8 cellular contexts compared by ENCODE assay signal in the genomic region with DNA sequence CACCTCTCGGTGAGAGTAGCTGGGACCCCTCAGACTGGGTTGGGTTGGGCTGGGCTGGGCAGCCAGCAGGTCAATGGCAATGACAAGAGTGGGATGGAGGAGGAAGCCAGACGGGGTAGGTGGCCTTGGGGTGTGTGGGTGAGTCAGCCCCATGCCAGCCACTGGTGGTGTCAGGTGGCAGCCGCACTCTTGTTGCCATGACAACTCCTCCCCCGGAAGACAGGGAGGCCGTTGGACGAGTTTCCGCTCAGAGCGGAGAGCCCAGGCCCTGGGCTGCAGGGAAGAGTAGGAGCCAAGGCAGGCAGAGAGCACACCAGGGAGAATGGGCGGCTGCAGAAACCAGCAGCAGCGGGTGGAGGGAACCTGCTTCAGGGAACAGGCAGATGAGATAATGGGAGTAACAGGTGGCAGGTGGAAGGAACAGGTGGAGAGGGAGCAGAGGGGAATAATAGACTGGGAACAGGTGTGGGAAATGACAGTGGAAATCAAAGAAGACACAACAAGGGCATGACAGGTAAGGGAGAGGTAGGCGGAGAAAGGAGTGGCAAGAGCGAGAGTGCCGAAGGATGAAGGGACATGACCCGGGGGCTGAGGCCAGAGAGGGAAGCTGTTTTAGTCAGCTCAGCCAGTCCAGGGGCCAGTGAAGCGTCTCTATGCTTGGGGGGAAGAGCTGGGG. TPM values are rescaled to one million over a fixed set of nuclear protein-coding genes. Genes with fewer than 3 reads are reported as not detected.
DNase-seq lines count a peak whose midpoint lies in the region; ATAC-seq and TF ChIP-seq lines count a peak whose summit lies in the region.

No MANE protein-coding gene starts in this region.

- H3K36me3 ChIP-seq in A673 (ENCODE audit: insufficient read depth, low read length, poor library complexity, severe bottlenecking) = peaks cover 4% of the 10 kb centered on the region
- H3K36me3 ChIP-seq in neural progenitor cell = no peaks in the 10 kb centered on the region
- H3K36me3 ChIP-seq in tibial artery = no peaks in the 10 kb centered on the region

- H3K4me3 ChIP-seq in A673 (ENCODE audit: low read depth, low read length, poor library complexity, severe bottlenecking) (no peak overlapping the region), neural progenitor cell (no peak overlapping the region), tibial artery (no peak overlapping the region)

- peak overlapping the region; percentile 33 for H3K4me3 Mint-ChIP-seq in neural progenitor cell

- POLR2A ChIA-PET in A673 (lab: Charles Lee; ENCODE audit: low non-redundant PET) (no interaction called here), RWPE1 (lab: Yijun Ruan, JAX; ENCODE audit: low non-redundant PET) (interaction anchor here (0.5 kb wide), 1 partner anchor 15 kb away, joined by 3 read pairs; no protein-coding TSS in a partner anchor)

- H3K9me3 ChIP-seq in A673 (ENCODE audit: low read depth, low read length, poor library complexity, severe bottlenecking) = no peaks in the 10 kb centered on the region
- H3K9me3 ChIP-seq in neural progenitor cell (ENCODE audit: low read depth) = no peaks in the 10 kb centered on the region
- H3K9me3 ChIP-seq in tibial artery = no peaks in the 10 kb centered on the region

- no TSS peak for BruUV-seq in A673 (replicated peaks; lab: Mats Ljungman, UMichigan)

- H3K4me1 ChIP-seq in A673 (ENCODE audit: insufficient read depth, low read length, poor library complexity, severe bottlenecking) (peaks cover 4% of the 10 kb centered on the region), neural progenitor cell (peaks cover 27% of the 10 kb centered on the region), tibial artery (no peaks in the 10 kb centered on the region)

- no peak for TF ChIP-seq CTCF in A673 (conservative IDR thresholded peaks at IDR 0.05; ENCODE audit: low read depth, low read length)
- TF ChIP-seq CTCF in RWPE1 (conservative IDR thresholded peaks at IDR 0.05; ENCODE audit: low read depth) = no peak
- no peak for TF ChIP-seq CTCF in neural progenitor cell (IDR thresholded peaks at IDR 0.05)
- no peak for TF ChIP-seq CTCF in tibial artery (IDR thresholded peaks at IDR 0.05)

- DNase-seq in A673 (ENCODE audit: low spot score) (peak; percentile 66), HT1080 (ENCODE audit: low read depth) (peak; percentile 98), RWPE1 (ENCODE audit: low spot score) (peak; percentile 94), dermis microvascular lymphatic vessel endothelial cell (ENCODE audit: low read depth in 2 of 2) (peak; percentile 18 to 69), neural progenitor cell (ENCODE audit: low spot score) (peak; percentile 79), tibial artery (no peak), superior temporal gyrus (ENCODE audit: extremely low spot score) (no peak)

- H3K9me3 Mint-ChIP-seq in neural progenitor cell = no peaks in the 10 kb centered on the region

- H3K79me2 ChIP-seq in neural progenitor cell (ENCODE audit: low read depth) = peaks cover 18% of the 10 kb centered on the region

- H3K27ac ChIP-seq in A673 (ENCODE audit: low read depth, low read length, poor library complexity, severe bottlenecking) (no peak overlapping the region), RWPE1 (peak overlapping the region; percentile 27), neural progenitor cell (no peak overlapping the region), tibial artery (no peak overlapping the region)

- H3K27me3 ChIP-seq in A673 (replicated peaks; ENCODE audit: insufficient read depth, low read depth, low read length, poor library complexity) (no peaks in the 10 kb centered on the region), neural progenitor cell (no peaks in the 10 kb centered on the region), tibial artery (peaks cover 0 to 44% of the 10 kb centered on the region in 2 donors)

- H3K27me3 Mint-ChIP-seq in neural progenitor cell (ENCODE audit: insufficient read depth, low read depth) = peaks cover 14% of the 10 kb centered on the region

- H4K20me1 ChIP-seq in neural progenitor cell (ENCODE audit: low read depth) = peaks cover 6% of the 10 kb centered on the region

- CTCF ChIA-PET in A673 (lab: Charles Lee) (no interaction called here), RWPE1 (lab: Yijun Ruan, JAX) (interaction anchor here (0.6 kb wide), 1 partner anchor 1321 kb away, joined by 3 read pairs; no protein-coding TSS in a partner anchor)

- H2AFZ ChIP-seq in neural progenitor cell (replicated peaks) = no peak overlapping the region

- peaks cover 4% of the 10 kb centered on the region for H3F3A ChIP-seq in neural progenitor cell (ENCODE audit: low read depth)

- peaks cover 43% of the 10 kb centered on the region for H3K4me1 Mint-ChIP-seq in neural progenitor cell

- ATAC-seq in GM18511 (IDR thresholded peaks at IDR 0.05; ENCODE audit: unreplicated experiment) = no peak

- intact Hi-C loops in A673 (cut with micrococcal nuclease; ENCODE audit: unreplicated experiment) = no loop called here
- intact Hi-C loops in tibial artery (cut with DNase I; ENCODE audit: low total_unique reads) = no loop called here

- H3K27ac Mint-ChIP-seq in neural progenitor cell = no peak overlapping the region

- H3K4me2 ChIP-seq in neural progenitor cell = peak overlapping the region; percentile 11

- no peak overlapping the region for H3K9ac ChIP-seq in neural progenitor cell

- H3K36me3 Mint-ChIP-seq in neural progenitor cell = peaks cover 9% of the 10 kb centered on the region

RNA-seq across cellular contexts. Expression of a gene that starts 8.7 kb away (rescaled TPM):
- 21.1 and 34.4 TPM in 2 replicates for total RNA-seq in A673 (2021)
- total RNA-seq in HT1080 (2014; rRNA removed; shearing (Covaris generic)) = 79.1 and 122 TPM in 2 replicates
- polyA plus RNA-seq in HT1080 (2015; cell fraction: cytosol; rRNA removed) = 19.1 and 36.3 TPM in 2 replicates
- 194 and 221 TPM in 2 replicates for polyA plus RNA-seq in HT1080 (2015; cell fraction: nucleus; rRNA removed)
- total RNA-seq in dermis microvascular lymphatic vessel endothelial cell = 18.1 and 22.6 TPM in 2 replicates
- 14.5 and 51.7 TPM in 2 replicates for total RNA-seq in neural progenitor cell (ENCODE audit: low replicate concordance)

RNA-seq across cellular contexts. Expression of a gene that starts 42.7 kb away (rescaled TPM):
- total RNA-seq in A673 (2021) (35.0 and 40.5 TPM in 2 replicates), dermis microvascular lymphatic vessel endothelial cell (18.4 and 23.6 TPM in 2 replicates), neural progenitor cell (ENCODE audit: low replicate concordance) (30.2 and 40.6 TPM in 2 replicates)
- 13.9 and 16.0 TPM in 2 replicates for total RNA-seq in HT1080 (2014; rRNA removed; shearing (Covaris generic))
- 12.2 and 23.2 TPM in 2 replicates for polyA plus RNA-seq in HT1080 (2015; cell fraction: cytosol; rRNA removed)
- 23.4 and 28.8 TPM in 2 replicates for polyA plus RNA-seq in HT1080 (2015; cell fraction: nucleus; rRNA removed)

Comparison
In these comparisons a context has a peak if more than half of its experiments do, and no peak if none do; other contexts are left out.
1. DNase-seq: peak in A673 (single experiment), HT1080 (single experiment), RWPE1 (single experiment), dermis microvascular lymphatic vessel endothelial cell (2 of 2) and neural progenitor cell (single experiment); none in tibial artery (0 of 2) and superior temporal gyrus (single experiment).